In the genomic region with DNA sequence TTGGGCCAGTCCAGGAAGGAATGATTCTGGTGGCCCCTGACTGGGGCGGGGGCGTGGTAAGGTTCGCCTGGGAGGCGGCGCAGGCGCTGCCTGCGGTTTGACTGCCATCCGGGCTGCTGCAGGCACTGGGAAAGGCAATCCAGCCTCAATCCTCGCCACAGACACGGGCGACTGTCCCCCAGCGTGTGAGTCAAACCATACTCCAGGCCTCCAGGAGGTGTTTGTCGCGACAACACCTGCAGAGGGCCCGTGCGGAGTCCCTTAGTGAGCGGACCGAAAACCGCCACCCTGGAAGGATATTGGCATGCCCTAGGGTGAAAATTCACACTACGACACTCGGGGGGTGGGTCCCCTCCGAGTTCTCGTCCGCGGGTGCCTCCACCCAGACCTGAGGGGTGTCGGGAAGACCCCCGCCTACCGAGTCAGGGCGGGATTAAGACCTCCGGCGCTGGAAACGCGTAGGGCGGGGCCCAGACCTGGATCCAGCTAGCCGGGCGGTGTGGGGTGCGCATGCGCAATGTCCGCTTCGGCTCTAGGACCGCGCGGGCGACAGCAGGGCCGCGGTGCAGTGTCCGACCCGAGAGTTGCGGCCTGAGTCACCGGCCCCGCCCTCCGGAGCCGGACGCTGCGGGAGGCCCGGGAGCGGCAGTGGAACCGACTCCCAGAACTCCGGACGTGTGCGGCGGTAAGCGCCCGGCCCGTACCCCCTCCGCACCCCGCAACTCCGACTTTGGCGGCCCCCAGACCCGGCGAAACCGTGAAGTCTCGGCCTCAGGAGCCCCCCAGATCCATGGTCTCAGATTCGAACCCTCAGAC, we compare ENCODE assay signal across 8 cellular contexts. TPM values are rescaled to one million over a fixed set of nuclear protein-coding genes. Genes with fewer than 3 reads are reported as not detected.
DNase-seq lines count a peak whose midpoint lies in the region; TF ChIP-seq lines count a peak whose summit lies in the region.

Gene CAPNS1 (plus strand): TSS at position 594 of the 816 bp plus-strand sequence. CDS start 946 bp downstream, outside the sequence.

- peak; percentile 97 for DNase-seq in G401 (ENCODE audit: low spot score)
- DNase-seq in H7 = peak; percentile 98
- DNase-seq in M059J (ENCODE audit: low read depth) = peak; percentile 95
- DNase-seq in SHP77 (lab: John Stamatoyannopoulos, UW) = peak; percentile 90 to 96
- peak; percentile 97 for DNase-seq in activated effector memory CD4-positive, alpha-beta T cell treated with anti-CD3 and anti-CD28 coated beads, Interleukin-2, amount 50 U/mL, for 16 hours
- DNase-seq in fibroblast of villous mesenchyme (ENCODE audit: low read depth) = peak; percentile 95

- TF ChIP-seq CTCF in fibroblast of villous mesenchyme (IDR thresholded peaks at IDR 0.05; ENCODE audit: insufficient read depth, low read depth, low read length) = no peak

- peak within 1 kb of the TSS; percentile 99 to 100 (median 100) for H3K9ac ChIP-seq in subcutaneous abdominal adipose tissue (ENCODE audit: low read length in 5 of 5)

- H3K4me1 ChIP-seq in neuron (ENCODE audit: insufficient read depth, low read length) = peaks cover 4% of the 10 kb centered on the region
- H3K4me1 ChIP-seq in subcutaneous abdominal adipose tissue (ENCODE audit: control insufficient read depth in 5 of 5, insufficient read depth in 5 of 5, low read length in 5 of 5) = peaks cover 0 to 25% (median 22%) of the 10 kb centered on the region in 5 donors

- in situ Hi-C loops in G401 (cut with HindIII; ENCODE audit: low sequenced_read_pairs) = no loop called here

- H3K36me3 ChIP-seq in H7 (replicated peaks; ENCODE audit: control insufficient read depth, insufficient read depth, low read length) (peaks cover 12% of the 10 kb centered on the region), neuron (ENCODE audit: insufficient read depth, low read length) (peaks cover 17% of the 10 kb centered on the region), subcutaneous abdominal adipose tissue (ENCODE audit: control insufficient read depth in 5 of 5, insufficient read depth in 5 of 5, low read length in 5 of 5) (peaks cover 2 to 22% (median 21%) of the 10 kb centered on the region in 5 donors)

- H3K9me3 ChIP-seq in neuron (ENCODE audit: low read length) = no peaks in the 10 kb centered on the region
- H3K9me3 ChIP-seq in subcutaneous abdominal adipose tissue (ENCODE audit: control insufficient read depth in 5 of 5, low read length in 5 of 5) = no peaks in the 10 kb centered on the region

- H3K27ac ChIP-seq in subcutaneous abdominal adipose tissue (ENCODE audit: low read depth, low read length) = peak within 1 kb of the TSS; percentile 99

- peak within 1 kb of the TSS; percentile 96 for H3K4me3 ChIP-seq in H7 (ENCODE audit: insufficient read depth, low read depth, low read length)
- peak within 1 kb of the TSS; percentile 83 for H3K4me3 ChIP-seq in fibroblast of villous mesenchyme (ENCODE audit: low read depth, low read length)
- peak within 1 kb of the TSS; percentile 90 for H3K4me3 ChIP-seq in neuron (ENCODE audit: low read length)
- H3K4me3 ChIP-seq in subcutaneous abdominal adipose tissue (ENCODE audit: low read depth in 1 of 5, low read length in 5 of 5) = peak within 1 kb of the TSS; percentile 87 to 99 (median 97)

- H3K27me3 ChIP-seq in H7 (ENCODE audit: control insufficient read depth, insufficient read depth, low read length) (no peaks in the 10 kb centered on the region), neuron (ENCODE audit: insufficient read depth, low read length) (no peaks in the 10 kb centered on the region), subcutaneous abdominal adipose tissue (ENCODE audit: control insufficient read depth in 5 of 5, insufficient read depth in 4 of 5, low read length in 5 of 5) (no peaks in the 10 kb centered on the region)

- peak within 1 kb of the TSS; percentile 19 for H2AFZ ChIP-seq in neuron (ENCODE audit: low read depth, low read length)

RNA-seq across cellular contexts. Expression of gene CAPNS1, which starts in this region (rescaled TPM):
- total RNA-seq in G401 (2014; rRNA removed; shearing (Covaris generic)) = 266 and 370 TPM in 2 replicates
- 248 and 336 TPM in 2 replicates for total RNA-seq in H7 (2014; rRNA removed; shearing (Covaris generic))
- total RNA-seq in M059J (2014; rRNA removed; shearing (Covaris generic)) = 425 and 426 TPM in 2 replicates
- 258 and 346 TPM in 2 replicates for total RNA-seq in fibroblast of villous mesenchyme

Comparison
In these comparisons a context has a peak if more than half of its experiments do, and no peak if none do; other contexts are left out.
1. Peak in every context shown above with its lines: DNase-seq, H3K4me3 ChIP-seq and H3K27ac ChIP-seq.